Comparison of ENCODE assay signal across 20 cellular contexts in the genomic region with DNA sequence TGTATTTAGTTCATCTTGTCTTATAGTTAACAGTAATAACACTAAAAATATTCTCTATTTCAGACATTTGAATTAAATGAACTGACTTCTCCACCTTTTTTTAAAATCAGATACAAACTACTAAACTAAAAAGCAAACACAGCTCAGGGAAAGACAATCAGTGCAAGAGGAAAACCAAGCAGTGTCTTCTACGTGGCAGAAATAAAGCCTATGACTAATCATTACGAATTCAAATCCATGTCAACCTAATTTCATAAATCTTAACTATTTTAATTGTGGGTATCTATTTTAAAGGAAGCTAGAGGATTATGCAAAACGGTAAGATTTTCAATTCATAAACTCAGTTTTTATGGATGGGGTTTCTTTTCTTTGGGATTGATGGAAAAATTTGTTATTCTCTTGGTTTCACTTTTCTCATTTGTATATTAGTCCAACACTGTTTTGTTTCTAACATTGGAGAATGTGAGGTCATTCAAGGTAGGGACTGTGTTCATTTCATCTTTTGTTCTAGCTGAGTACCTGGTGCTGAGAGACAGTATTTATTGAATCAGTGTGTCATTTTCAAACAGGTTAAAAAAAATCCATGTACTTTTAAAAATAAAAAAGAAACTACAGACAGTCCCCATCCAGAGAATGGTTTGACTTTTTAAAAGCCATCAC. TPM values are rescaled to one million over a fixed set of nuclear protein-coding genes. Genes with fewer than 3 reads are reported as not detected.
DNase-seq lines count a peak whose midpoint lies in the region; ATAC-seq and TF ChIP-seq lines count a peak whose summit lies in the region.
"Had no signal": no experiment of that assay in that cellular context is flagged by ENCODE, and none has a peak within 500 bp of the region (broad histone marks: within the 10 kb centered on the region; RNA-seq: fewer than 3 reads in every experiment).

No MANE protein-coding gene starts in this region.

- DNase-seq in Daoy (ENCODE audit: low read depth) (peak; percentile 17), M059J (ENCODE audit: low read depth) (peak; percentile 60), astrocyte of the spinal cord (ENCODE audit: low read depth, low spot score) (peak; percentile 26), mesenchymal stem cell (no peak), NCI-H1048 (lab: John Stamatoyannopoulos, UW) (no peak)
- DNase-seq: activated CD4-positive, alpha-beta T cell treated with anti-CD3 and anti-CD28 coated beads, Interleukin-2, amount 10 ng/mL, durations not matched to agents 7 days and 5 days; DMS 273 treated with DMSO at 0.1 percent for 48 hours; left colon; NCI-H146; NCI-H345; occipital lobe; sigmoid colon; SJCRH30; stimulated activated CD4-positive, alpha-beta T cell treated with anti-CD3 and anti-CD28 coated beads, Interleukin-2, amount 100 ng/mL, for 48 hours; stimulated activated CD8-positive, alpha-beta memory T cell treated with anti-CD3 and anti-CD28 coated beads, Interleukin-4, amount 100 ng/mL, for 48 hours; T1000 had no signal

- no peak overlapping the region for H2BK15ac ChIP-seq in mesenchymal stem cell (ENCODE audit: low read depth, poor library complexity, severe bottlenecking)

- H3K9me3 ChIP-seq in mesenchymal stem cell (ENCODE audit: control insufficient read depth, low read length): no peaks in the 10 kb centered on the region
- H3K9me3 ChIP-seq: sigmoid colon, SJCRH30 had no signal

- WGBS in mesenchymal stem cell: 69% methylated on average over 2 of the region's 3 CpGs

- H3K23ac ChIP-seq in mesenchymal stem cell (ENCODE audit: low read length in 2 of 2): no peak overlapping the region

- H3K9ac ChIP-seq in mesenchymal stem cell (ENCODE audit: low read length): peak overlapping the region; percentile 88

- no peaks in the 10 kb centered on the region for H3K27me3 ChIP-seq in mesenchymal stem cell (ENCODE audit: control insufficient read depth in 1 of 2, insufficient read depth in 1 of 2, low read length in 2 of 2)
- H3K27me3 ChIP-seq: sigmoid colon, SJCRH30 had no signal

- no peak for TF ChIP-seq CTCF in astrocyte of the spinal cord (IDR thresholded peaks at IDR 0.05; ENCODE audit: low read depth, low read length)

- no peaks in the 10 kb centered on the region for H3K36me3 ChIP-seq in mesenchymal stem cell (ENCODE audit: control insufficient read depth in 1 of 2, insufficient read depth in 2 of 2, low read depth in 1 of 2, low read length in 2 of 2)
- H3K36me3 ChIP-seq: sigmoid colon, SJCRH30 had no signal

- H3K4me3 ChIP-seq in astrocyte of the spinal cord (ENCODE audit: low read depth, low read length) (no peak overlapping the region), mesenchymal stem cell (ENCODE audit: insufficient read depth in 1 of 2, low read depth in 1 of 2, low read length in 2 of 2) (peak overlapping the region in 1 of 2 experiments; percentile 64)
- H3K4me3 ChIP-seq: sigmoid colon, SJCRH30 had no signal

- ATAC-seq in HG02623 (IDR thresholded peaks at IDR 0.05; ENCODE audit: unreplicated experiment) (no peak), HG03565 (IDR thresholded peaks at IDR 0.05; ENCODE audit: unreplicated experiment) (no peak), HG03139 (IDR thresholded peaks at IDR 0.05; ENCODE audit: unreplicated experiment) (no peak)
- ATAC-seq: left colon had no signal

- no peak overlapping the region for H3K4me2 ChIP-seq in mesenchymal stem cell (ENCODE audit: low read length, poor library complexity, severe bottlenecking)

- no peak overlapping the region for H4K91ac ChIP-seq in mesenchymal stem cell (ENCODE audit: low read length)

- no peak overlapping the region for H3K27ac ChIP-seq in mesenchymal stem cell (ENCODE audit: low read length, poor library complexity, severe bottlenecking)
- H3K27ac ChIP-seq: sigmoid colon, SJCRH30 had no signal

- H2AK5ac ChIP-seq in mesenchymal stem cell (ENCODE audit: low read length, severe bottlenecking): no peak overlapping the region

- H4K8ac ChIP-seq in mesenchymal stem cell (ENCODE audit: low read length): no peak overlapping the region

- H2AFZ ChIP-seq in mesenchymal stem cell (ENCODE audit: low read depth, low read length): no peak overlapping the region

- no peak overlapping the region for H3K18ac ChIP-seq in mesenchymal stem cell (ENCODE audit: low read depth in 1 of 2, low read length in 2 of 2)

- H2BK5ac ChIP-seq in mesenchymal stem cell (ENCODE audit: low read depth, low read length, poor library complexity, severe bottlenecking): no peak overlapping the region

- in situ Hi-C loops in astrocyte of the spinal cord (cut with HindIII; ENCODE audit: low sequenced_read_pairs): no loop called here

- no peaks in the 10 kb centered on the region for H3K79me1 ChIP-seq in mesenchymal stem cell (replicated peaks; ENCODE audit: low read length, poor library complexity, severe bottlenecking)

- no peak overlapping the region for H2BK12ac ChIP-seq in mesenchymal stem cell (ENCODE audit: low read length in 2 of 2)

- no peaks in the 10 kb centered on the region for H3K4me1 ChIP-seq in mesenchymal stem cell (ENCODE audit: control insufficient read depth, insufficient read depth, low read depth, low read length)
- H3K4me1 ChIP-seq: sigmoid colon had no signal

- H3K4ac ChIP-seq in mesenchymal stem cell (ENCODE audit: low read depth in 1 of 2, low read length in 2 of 2): no peak overlapping the region

- H3K14ac ChIP-seq in mesenchymal stem cell (ENCODE audit: low read length in 2 of 2): no peak overlapping the region

- H2BK120ac ChIP-seq in mesenchymal stem cell (ENCODE audit: low read depth, low read length): no peak overlapping the region

RNA-seq across cellular contexts. Expression of gene PALS1, which starts 12.8 kb away (rescaled TPM):
- total RNA-seq in Daoy (2014; rRNA removed; shearing (Covaris generic)): 24.6 and 30.9 TPM in 2 replicates
- 32.6 and 45.7 TPM in 2 replicates for total RNA-seq in M059J (2014; rRNA removed; shearing (Covaris generic))
- 10.3 TPM for polyA plus RNA-seq in mesenchymal stem cell (2013, experiment 1 of 2)
- polyA plus RNA-seq in mesenchymal stem cell (2013, experiment 2 of 2): 10.7 TPM

RNA-seq across cellular contexts. Expression of gene GARIN2, which starts 39.2 kb away (rescaled TPM):
- total RNA-seq in Daoy (2014; rRNA removed; shearing (Covaris generic)): not detected in 2 replicates
- total RNA-seq in M059J (2014; rRNA removed; shearing (Covaris generic)): not detected in 2 replicates
- 0.41 TPM for polyA plus RNA-seq in mesenchymal stem cell (2013, experiment 1 of 2)
- polyA plus RNA-seq in mesenchymal stem cell (2013, experiment 2 of 2): 0.44 TPM
- total RNA-seq: left colon, sigmoid colon, SJCRH30 had no signal
- polyA plus RNA-seq: BJ had no signal

Comparison
In these comparisons a context has a peak if more than half of its experiments do, and no peak if none do; other contexts are left out.
1. DNase-seq: peak in Daoy (single experiment), M059J (single experiment) and astrocyte of the spinal cord (single experiment); none in mesenchymal stem cell (single experiment) and NCI-H1048 (single experiment).